ENCODE assay signal across 17 cellular contexts in genomic region chr6:80586242-80586641, GRCh38.
A peak's percentile ranks its signal among the peaks of the same experiment; 100 is the strongest.
DNase-seq lines count a peak whose midpoint lies in the region; ATAC-seq and TF ChIP-seq lines count a peak whose summit lies in the region.
"Had no signal": no experiment of that assay in that cellular context is flagged by ENCODE, and none has a peak within 500 bp of the region (broad histone marks: within the 10 kb centered on the region; RNA-seq: fewer than 3 reads in every experiment).

No MANE protein-coding gene starts in this region.

- no peaks in the 10 kb centered on the region for H3K79me2 ChIP-seq in GM23338 (replicated peaks; ENCODE audit: insufficient read depth)

- POLR2A ChIA-PET in WTC11 (lab: Charles Lee) = no interaction called here

- ATAC-seq in GM23338 = no peak
- no peak for ATAC-seq in WTC11
- ATAC-seq in omental fat pad (ENCODE audit: low FRiP score) = no peak
- ATAC-seq in HG03520 (IDR thresholded peaks at IDR 0.05; ENCODE audit: unreplicated experiment) = no peak
- ATAC-seq: CD8-positive, alpha-beta T cell had no signal

- H3K27ac Mint-ChIP-seq in GM23338 (no peak overlapping the region), WTC11 (no peak overlapping the region)
- H3K27ac Mint-ChIP-seq: B cell; CD4-positive, alpha-beta T cell; CD8-positive, alpha-beta T cell had no signal

- H3K4me1 ChIP-seq in GM23338 (ENCODE audit: insufficient read depth) = no peaks in the 10 kb centered on the region
- H3K4me1 ChIP-seq in HAP-1 = no peaks in the 10 kb centered on the region
- H3K4me1 ChIP-seq: BLaER1 treated with 17β-estradiol and CSF1 and Interleukin-3, amounts not matched to agents 10 nM and 100 nM; Caco-2 had no signal

- no peaks in the 10 kb centered on the region for H3K9me3 ChIP-seq in HAP-1
- H3K9me3 ChIP-seq: Caco-2 had no signal

- peaks cover 39% of the 10 kb centered on the region for H3K9me3 Mint-ChIP-seq in GM23338
- H3K9me3 Mint-ChIP-seq in WTC11 = peaks cover 43% of the 10 kb centered on the region

- no peak overlapping the region for H2AFZ ChIP-seq in GM23338

- H3K9me2 ChIP-seq in GM23338 (ENCODE audit: insufficient read depth) = 0 out of 2 replicates have a peak, but pooled peaks cover 3% of the 10 kb centered on the region

- H3K27me3 Mint-ChIP-seq in GM23338 (ENCODE audit: insufficient read depth, low read depth, poor library complexity) (no peaks in the 10 kb centered on the region), WTC11 (ENCODE audit: low read depth) (no peaks in the 10 kb centered on the region; the same call in 1 of the 2 replicates)
- H3K27me3 Mint-ChIP-seq: B cell; CD4-positive, alpha-beta T cell had no signal

- DNase-seq in GM23338 (ENCODE audit: low spot score) = peak; percentile 4
- peak; percentile 9 for DNase-seq in WTC11 (ENCODE audit: low spot score)
- peak; percentile 11 for DNase-seq in fibroblast of the aortic adventitia (ENCODE audit: low read depth)
- DNase-seq in omental fat pad (ENCODE audit: low spot score) = no peak
- DNase-seq in HAP-1 (ENCODE audit: low spot score in 2 of 2) = no peak
- DNase-seq: 8988T; AML-193; Caco-2; Calu3; CD4-positive, alpha-beta T cell; CD8-positive, alpha-beta T cell; DMS79 treated with DMSO at 0.1 percent for 48 hours; GF-D8 had no signal

- H3K27me3 ChIP-seq in GM23338 (ENCODE audit: insufficient read depth) (no peaks in the 10 kb centered on the region), HAP-1 (ENCODE audit: low read depth) (no peaks in the 10 kb centered on the region)
- H3K27me3 ChIP-seq: BLaER1 treated with 17β-estradiol and CSF1 and Interleukin-3, amounts not matched to agents 10 nM and 100 nM had no signal

- no peak overlapping the region for H3K27ac ChIP-seq in GM23338 (ENCODE audit: low read depth)
- H3K27ac ChIP-seq: BLaER1 treated with 17β-estradiol and CSF1 and Interleukin-3, amounts not matched to agents 10 nM and 100 nM; C4-2B had no signal

- TF ChIP-seq CTCF in GM23338 (conservative IDR thresholded peaks at IDR 0.05; ENCODE audit: low read depth in 2 of 2) = no peak
- no peak for TF ChIP-seq CTCF in WTC11 (IDR thresholded peaks at IDR 0.05)
- no peak for TF ChIP-seq CTCF in fibroblast of the aortic adventitia (IDR thresholded peaks at IDR 0.05; ENCODE audit: insufficient read depth, low read length)
- no peak for TF ChIP-seq CTCF in omental fat pad (IDR thresholded peaks at IDR 0.05)

- H3K4me1 Mint-ChIP-seq in GM23338 (no peaks in the 10 kb centered on the region), WTC11 (peaks cover 2% of the 10 kb centered on the region; the same call in 1 of the 2 replicates)
- H3K4me1 Mint-ChIP-seq: B cell had no signal

- peaks cover 15% of the 10 kb centered on the region; the same call in 1 of the 2 replicates for H3K36me3 ChIP-seq in GM23338 (ENCODE audit: insufficient read depth)
- H3K36me3 ChIP-seq in HAP-1 (replicated peaks) = no peaks in the 10 kb centered on the region
- H3K36me3 ChIP-seq: BLaER1 treated with 17β-estradiol and CSF1 and Interleukin-3, amounts not matched to agents 10 nM and 100 nM had no signal

- in situ Hi-C loops in HAP-1 (cut with MboI; ENCODE audit: low sequenced_read_pairs) = no loop called here

- no peak overlapping the region for H3K4me2 ChIP-seq in GM23338
- H3K4me2 ChIP-seq: BLaER1 treated with 17β-estradiol and CSF1 and Interleukin-3, amounts not matched to agents 10 nM and 100 nM had no signal

- CTCF ChIA-PET in WTC11 (lab: Charles Lee) = no interaction called here

- no peak overlapping the region for H3K4me3 Mint-ChIP-seq in GM23338
- H3K4me3 Mint-ChIP-seq in WTC11 = no peak overlapping the region
- H3K4me3 Mint-ChIP-seq: B cell; CD4-positive, alpha-beta T cell; CD8-positive, alpha-beta T cell had no signal

- no peaks in the 10 kb centered on the region for H3F3A ChIP-seq in GM23338 (replicated peaks; ENCODE audit: low read depth)

- H3K4me3 ChIP-seq in GM23338 (no peak overlapping the region), fibroblast of the aortic adventitia (ENCODE audit: low read depth, low read length) (no peak overlapping the region), HAP-1 (no peak overlapping the region)
- H3K4me3 ChIP-seq: BLaER1 treated with 17β-estradiol and CSF1 and Interleukin-3, amounts not matched to agents 10 nM and 100 nM had no signal

- H4K20me1 ChIP-seq in GM23338 (replicated peaks; ENCODE audit: insufficient read depth) = no peaks in the 10 kb centered on the region
- H4K20me1 ChIP-seq: BLaER1 treated with 17β-estradiol and CSF1 and Interleukin-3, amounts not matched to agents 10 nM and 100 nM had no signal

- H3K36me3 Mint-ChIP-seq in GM23338 (ENCODE audit: low read depth) (peaks cover 25% of the 10 kb centered on the region), WTC11 (peaks cover 38% of the 10 kb centered on the region)
- H3K36me3 Mint-ChIP-seq: CD8-positive, alpha-beta T cell had no signal

TF ChIP-seq in GM23338, 12 proteins besides CTCF, POLR2A, EP300 and RAD21 (continues in another document):
- TF ChIP-seq ZNF331 (CRISPR knock-in tag; IDR thresholded peaks at IDR 0.05; ENCODE audit: low read depth) (no peak), NANOG (IDR thresholded peaks at IDR 0.05; ENCODE audit: borderline replicate concordance) (no peak)

TF ChIP-seq in WTC11, 78 proteins besides CTCF, POLR2A, EP300 and RAD21 (continues in another document):
- TF ChIP-seq AR (CRISPR knock-in tag; IDR thresholded peaks at IDR 0.05) = no peak
- TF ChIP-seq E2F4 (CRISPR knock-in tag; IDR thresholded peaks at IDR 0.05; ENCODE audit: borderline replicate concordance, low read depth) = no peak
- TF ChIP-seq, protein P1, sequence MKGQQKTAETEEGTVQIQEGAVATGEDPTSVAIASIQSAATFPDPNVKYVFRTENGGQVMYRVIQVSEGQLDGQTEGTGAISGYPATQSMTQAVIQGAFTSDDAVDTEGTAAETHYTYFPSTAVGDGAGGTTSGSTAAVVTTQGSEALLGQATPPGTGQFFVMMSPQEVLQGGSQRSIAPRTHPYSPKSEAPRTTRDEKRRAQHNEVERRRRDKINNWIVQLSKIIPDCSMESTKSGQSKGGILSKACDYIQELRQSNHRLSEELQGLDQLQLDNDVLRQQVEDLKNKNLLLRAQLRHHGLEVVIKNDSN (CRISPR knock-in tag; IDR thresholded peaks at IDR 0.05) = no peak
- TF ChIP-seq ZNF219 (CRISPR knock-in tag; IDR thresholded peaks at IDR 0.05; ENCODE audit: borderline replicate concordance) = no peak
- TF ChIP-seq GABPB1 (CRISPR knock-in tag; IDR thresholded peaks at IDR 0.05) = no peak
- TF ChIP-seq FOXK1 (CRISPR knock-in tag; IDR thresholded peaks at IDR 0.05) = no peak
- no peak for TF ChIP-seq ZNF121 (CRISPR knock-in tag; IDR thresholded peaks at IDR 0.05)
- no peak for TF ChIP-seq JAZF1 (CRISPR knock-in tag; IDR thresholded peaks at IDR 0.05)
- TF ChIP-seq TEAD1 (CRISPR knock-in tag; IDR thresholded peaks at IDR 0.05) = no peak
- TF ChIP-seq, protein P2, sequence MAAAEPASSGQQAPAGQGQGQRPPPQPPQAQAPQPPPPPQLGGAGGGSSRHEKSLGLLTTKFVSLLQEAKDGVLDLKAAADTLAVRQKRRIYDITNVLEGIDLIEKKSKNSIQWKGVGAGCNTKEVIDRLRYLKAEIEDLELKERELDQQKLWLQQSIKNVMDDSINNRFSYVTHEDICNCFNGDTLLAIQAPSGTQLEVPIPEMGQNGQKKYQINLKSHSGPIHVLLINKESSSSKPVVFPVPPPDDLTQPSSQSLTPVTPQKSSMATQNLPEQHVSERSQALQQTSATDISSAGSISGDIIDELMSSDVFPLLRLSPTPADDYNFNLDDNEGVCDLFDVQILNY (CRISPR knock-in tag; IDR thresholded peaks at IDR 0.05) = no peak
- no peak for TF ChIP-seq ERG (CRISPR knock-in tag; IDR thresholded peaks at IDR 0.05)
- no peak for TF ChIP-seq MXD4 (CRISPR knock-in tag; IDR thresholded peaks at IDR 0.05; ENCODE audit: borderline replicate concordance)
- no peak for TF ChIP-seq NR2C2 (CRISPR knock-in tag; IDR thresholded peaks at IDR 0.05)
- no peak for TF ChIP-seq CBFB (CRISPR knock-in tag; IDR thresholded peaks at IDR 0.05; ENCODE audit: low read depth)

Comparison
In these comparisons a context has a peak if more than half of its experiments do, and no peak if none do; other contexts are left out.
1. DNase-seq: peak in GM23338 (single experiment), WTC11 (single experiment) and fibroblast of the aortic adventitia (single experiment); none in omental fat pad (single experiment) and HAP-1 (0 of 2).